ENCODE assay signal across 29 cellular contexts in genomic region chr20:24118096-24118780, GRCh38.
DNase-seq lines count a peak whose midpoint lies in the region; ATAC-seq and TF ChIP-seq lines count a peak whose summit lies in the region.
"Had no signal": no experiment of that assay in that cellular context is flagged by ENCODE, and none has a peak within 500 bp of the region (broad histone marks: within the 10 kb centered on the region; RNA-seq: fewer than 3 reads in every experiment).

No MANE protein-coding gene starts in this region.

- DNase-seq in IMR-90 (peak; percentile 15), superior temporal gyrus (ENCODE audit: extremely low spot score) (peak; percentile 17), AML-193 (lab: John Stamatoyannopoulos, UW) (no peak), T1000 (lab: John Stamatoyannopoulos, UW) (no peak)
- DNase-seq in central memory CD8-positive, alpha-beta T cell (ENCODE audit: low spot score in 2 of 2), result no peak
- DNase-seq: activated CD4-positive, CD25-positive, alpha-beta regulatory T cell; CD8-positive, alpha-beta T cell; cortex of kidney; DMS153; heart left ventricle; kidney glomerular epithelial cell; lower lobe of right lung; mucosa of descending colon; NCI-H1048; NCI-H1930; NCI-H69; SJCRH30; spleen; stimulated activated CD4-positive, alpha-beta T cell treated with anti-CD3 and anti-CD28 coated beads, Interleukin-2, amount 100 ng/mL, for 48 hours; substantia nigra; T-helper 1 cell had no signal

- in situ Hi-C loops in IMR-90 (cut with MboI; ENCODE audit: low sequenced_read_pairs), result no loop called here

- no peak overlapping the region for H3K18ac ChIP-seq in IMR-90 (ENCODE audit: low read depth, low read length)

- H3K27ac ChIP-seq in IMR-90 (ENCODE audit: insufficient read depth, low read length) (no peak overlapping the region), gastroesophageal sphincter (no peak overlapping the region)
- H3K27ac ChIP-seq: heart left ventricle, lower lobe of right lung, pancreas, SJCRH30, spleen had no signal

- no peaks in the 10 kb centered on the region for H3K9me3 ChIP-seq in IMR-90 (ENCODE audit: control insufficient read depth, insufficient read depth, low read length)
- H3K9me3 ChIP-seq in gastroesophageal sphincter, result no peaks in the 10 kb centered on the region
- H3K9me3 ChIP-seq: heart left ventricle, lower lobe of right lung, mucosa of descending colon, pancreas, SJCRH30, spleen had no signal

- ATAC-seq in IMR-90 (ENCODE audit: low read depth) (no peak), gastroesophageal sphincter (peak; percentile 7), esophagus mucosa (no peak)
- ATAC-seq in central memory CD8-positive, alpha-beta T cell (replicated peaks; ENCODE audit: extremely low read depth, poor library complexity, severe bottlenecking), result no peak
- ATAC-seq: CD8-positive, alpha-beta T cell; lower lobe of right lung; mucosa of descending colon; natural killer cell treated with Interleukin-12 subunit alpha and Interleukin-12 subunit beta and Interleukin-15 and Interleukin-18, amount 100 ng/mL, for 72 hours had no signal

- no peaks in the 10 kb centered on the region; the same call in 1 of the 2 replicates for H4K20me1 ChIP-seq in IMR-90 (ENCODE audit: insufficient read depth, low read length)

- H3K14ac ChIP-seq in IMR-90 (replicated peaks; ENCODE audit: low read depth, low read length), result no peak overlapping the region

- H3K27ac Mint-ChIP-seq in central memory CD8-positive, alpha-beta T cell (ENCODE audit: low read depth), result peak overlapping the region; percentile 23
- H3K27ac Mint-ChIP-seq: activated naive CD4-positive, alpha-beta T cell treated with anti-CD3 and anti-CD28 coated beads, Interleukin-2, amount 50 U/mL, for 24 hours; activated T-helper 1 cell treated with anti-CD3 and anti-CD28 coated beads, Interleukin-12 subunit alpha, Interleukin-12 subunit beta, Interleukin-2, Interleukin-4 antibody, amounts not matched to agents 30 ng/mL and 10 ng/mL and 1 ng/mL, durations not matched to agents 14 hours and 24 hours and 36 hours; CD8-positive, alpha-beta T cell; endodermal cell; IgD-negative memory B cell had no signal

- H3K23ac ChIP-seq in IMR-90 (ENCODE audit: low read depth, low read length), result no peak overlapping the region

- H3K27me3 ChIP-seq in IMR-90 (ENCODE audit: control insufficient read depth, insufficient read depth, low read length) (no peaks in the 10 kb centered on the region), gastroesophageal sphincter (peaks cover 8% of the 10 kb centered on the region)
- H3K27me3 ChIP-seq: pancreas, SJCRH30 had no signal

- CTCF ChIA-PET in IMR-90 (lab: Yijun Ruan, JAX), result no interaction called here

- H2AFZ ChIP-seq in IMR-90 (replicated peaks; ENCODE audit: low read length, poor library complexity), result no peak overlapping the region

- H3K36me3 Mint-ChIP-seq in central memory CD8-positive, alpha-beta T cell (ENCODE audit: insufficient read depth), result peaks cover 1% of the 10 kb centered on the region
- H3K36me3 Mint-ChIP-seq: activated naive CD4-positive, alpha-beta T cell treated with anti-CD3 and anti-CD28 coated beads, Interleukin-2, amount 50 U/mL, for 24 hours; CD8-positive, alpha-beta T cell; IgD-negative memory B cell; natural killer cell treated with Interleukin-12 subunit alpha and Interleukin-12 subunit beta and Interleukin-15 and Interleukin-18, amount 100 ng/mL, for 72 hours had no signal

- H3K79me1 ChIP-seq in IMR-90 (ENCODE audit: low read depth in 1 of 2, low read length in 2 of 2), result no peaks in the 10 kb centered on the region

- no peak for TF ChIP-seq RAD21 in IMR-90 (IDR thresholded peaks at IDR 0.05; ENCODE audit: low read length)

- no peak overlapping the region for H2AK5ac ChIP-seq in IMR-90 (ENCODE audit: low read depth, low read length)

- no peak overlapping the region for H2BK120ac ChIP-seq in IMR-90 (ENCODE audit: low read depth, low read length)

- no CpG with 5 or more reads among the region's 9 CpGs for WGBS in IMR-90 (ENCODE audit: extremely low coverage in 2 of 2, insufficient read length in 1 of 2), 2 experiments
- 11 to 26% methylated on average over 5 to 6 of the region's 9 CpGs for WGBS in gastroesophageal sphincter (ENCODE audit: low coverage in 1 of 2), 2 donors

- no peaks in the 10 kb centered on the region for H3K4me1 Mint-ChIP-seq in central memory CD8-positive, alpha-beta T cell
- H3K4me1 Mint-ChIP-seq: activated naive CD4-positive, alpha-beta T cell treated with anti-CD3 and anti-CD28 coated beads, Interleukin-2, amount 50 U/mL, for 24 hours had no signal

- H3K9me1 ChIP-seq in IMR-90 (ENCODE audit: insufficient read depth, low read length), result no peaks in the 10 kb centered on the region

- no peak overlapping the region for H2BK5ac ChIP-seq in IMR-90 (ENCODE audit: low read depth, low read length, poor library complexity, severe bottlenecking)

- H3K27me3 Mint-ChIP-seq in central memory CD8-positive, alpha-beta T cell, result peaks cover 30% of the 10 kb centered on the region
- H3K27me3 Mint-ChIP-seq: activated naive CD4-positive, alpha-beta T cell treated with anti-CD3 and anti-CD28 coated beads, Interleukin-2, amount 50 U/mL, for 24 hours had no signal

- TF ChIP-seq POLR2A in IMR-90 (IDR thresholded peaks at IDR 0.05; ENCODE audit: low read depth, low read length), result no peak
- no peak for TF ChIP-seq POLR2A in gastroesophageal sphincter (IDR thresholded peaks at IDR 0.05)

- POLR2A ChIA-PET in IMR-90 (lab: Charles Lee; ENCODE audit: unreplicated experiment), result no interaction called here

- H3K4me2 ChIP-seq in IMR-90 (ENCODE audit: low read depth, low read length), result no peak overlapping the region

- no peak for TF ChIP-seq EP300 in gastroesophageal sphincter (IDR thresholded peaks at IDR 0.05)

- no peak overlapping the region for H2BK15ac ChIP-seq in IMR-90 (ENCODE audit: low read depth, low read length)

- TF ChIP-seq CTCF in IMR-90 (conservative IDR thresholded peaks at IDR 0.05; ENCODE audit: low read depth, low read length) (no peak), gastroesophageal sphincter (IDR thresholded peaks at IDR 0.05) (no peak)

- intact Hi-C loops in IMR-90 (cut with micrococcal nuclease), result no loop called here

- H3K4ac ChIP-seq in IMR-90 (ENCODE audit: low read depth, low read length), result no peak overlapping the region

- no peak overlapping the region for H4K5ac ChIP-seq in IMR-90 (ENCODE audit: low read depth, low read length)

- no peak overlapping the region for H2AK9ac ChIP-seq in IMR-90 (replicated peaks; ENCODE audit: low read depth, low read length, poor library complexity)

- no TSS peak for BruUV-seq in IMR-90 (replicated peaks; lab: Mats Ljungman, UMichigan)

- H4K91ac ChIP-seq in IMR-90 (ENCODE audit: insufficient read depth, low read depth, low read length), result no peak overlapping the region

- H3K4me3 ChIP-seq in IMR-90 (ENCODE audit: insufficient read depth, low read depth, low read length) (no peak overlapping the region), gastroesophageal sphincter (no peak overlapping the region)
- H3K4me3 ChIP-seq: heart left ventricle, lower lobe of right lung, mucosa of descending colon, pancreas, SJCRH30, spleen had no signal

- H3K9me3 Mint-ChIP-seq in central memory CD8-positive, alpha-beta T cell, result no peaks in the 10 kb centered on the region
- H3K9me3 Mint-ChIP-seq: activated naive CD4-positive, alpha-beta T cell treated with anti-CD3 and anti-CD28 coated beads, Interleukin-2, amount 50 U/mL, for 24 hours; activated T-helper 1 cell treated with anti-CD3 and anti-CD28 coated beads, Interleukin-12 subunit alpha, Interleukin-12 subunit beta, Interleukin-2, Interleukin-4 antibody, amounts not matched to agents 30 ng/mL and 10 ng/mL and 1 ng/mL, durations not matched to agents 14 hours and 24 hours and 36 hours; CD8-positive, alpha-beta T cell; endodermal cell; IgD-negative memory B cell; natural killer cell treated with Interleukin-12 subunit alpha and Interleukin-12 subunit beta and Interleukin-15 and Interleukin-18, amount 100 ng/mL, for 72 hours had no signal

- no peak overlapping the region for H3K9ac ChIP-seq in IMR-90 (ENCODE audit: low read depth, low read length)

- H3K56ac ChIP-seq in IMR-90 (ENCODE audit: extremely low read depth, insufficient read depth, low read length), result no peak overlapping the region

- H3K4me3 Mint-ChIP-seq in central memory CD8-positive, alpha-beta T cell, result no peak overlapping the region
- H3K4me3 Mint-ChIP-seq: activated naive CD4-positive, alpha-beta T cell treated with anti-CD3 and anti-CD28 coated beads, Interleukin-2, amount 50 U/mL, for 24 hours; activated T-helper 1 cell treated with anti-CD3 and anti-CD28 coated beads, Interleukin-12 subunit alpha, Interleukin-12 subunit beta, Interleukin-2, Interleukin-4 antibody, amounts not matched to agents 30 ng/mL and 10 ng/mL and 1 ng/mL, durations not matched to agents 14 hours and 24 hours and 36 hours; CD8-positive, alpha-beta T cell; endodermal cell; IgD-negative memory B cell; natural killer cell treated with Interleukin-12 subunit alpha and Interleukin-12 subunit beta and Interleukin-15 and Interleukin-18, amount 100 ng/mL, for 72 hours had no signal

- dilution Hi-C loops in IMR-90 (cut with HindIII; ENCODE audit: low sequenced_read_pairs, unreplicated experiment), result no loop called here

- no peak overlapping the region for H4K8ac ChIP-seq in IMR-90 (ENCODE audit: low read depth in 2 of 2, low read length in 2 of 2)

- H2BK20ac ChIP-seq in IMR-90 (ENCODE audit: low read depth, low read length), result no peak overlapping the region

- no peaks in the 10 kb centered on the region for H3K4me1 ChIP-seq in IMR-90 (ENCODE audit: control insufficient read depth, insufficient read depth, low read length)
- peaks cover 0 to 17% (median 13%) of the 10 kb centered on the region in 3 donors for H3K4me1 ChIP-seq in gastroesophageal sphincter
- H3K4me1 ChIP-seq: lower lobe of right lung, pancreas, SJCRH30 had no signal

- H3K36me3 ChIP-seq in IMR-90 (ENCODE audit: control insufficient read depth, insufficient read depth, low read length) (no peaks in the 10 kb centered on the region), gastroesophageal sphincter (no peaks in the 10 kb centered on the region)
- H3K36me3 ChIP-seq: heart left ventricle, lower lobe of right lung, pancreas, SJCRH30, spleen had no signal

TF ChIP-seq in IMR-90, 13 proteins besides CTCF, POLR2A, EP300 and RAD21 (continues in another document):
- TF ChIP-seq CEBPB (IDR thresholded peaks at IDR 0.05; ENCODE audit: low read depth, low read length) (no peak), MAFK (IDR thresholded peaks at IDR 0.05; ENCODE audit: low read depth, low read length) (no peak), RCOR1 (IDR thresholded peaks at IDR 0.05; ENCODE audit: insufficient replicate concordance, low read length) (no peak), NFE2L2 (IDR thresholded peaks at IDR 0.05; ENCODE audit: low read depth, low read length) (no peak), MAZ (IDR thresholded peaks at IDR 0.05; ENCODE audit: borderline replicate concordance, low read depth, low read length) (no peak)

Comparison
In these comparisons a context has a peak if more than half of its experiments do, and no peak if none do; other contexts are left out.
1. DNase-seq: peak in IMR-90 (single experiment) and superior temporal gyrus (single experiment); none in central memory CD8-positive, alpha-beta T cell (0 of 2), AML-193 (0 of 2) and T1000 (single experiment).